23 cellular contexts compared by ENCODE assay signal in the genomic region with DNA sequence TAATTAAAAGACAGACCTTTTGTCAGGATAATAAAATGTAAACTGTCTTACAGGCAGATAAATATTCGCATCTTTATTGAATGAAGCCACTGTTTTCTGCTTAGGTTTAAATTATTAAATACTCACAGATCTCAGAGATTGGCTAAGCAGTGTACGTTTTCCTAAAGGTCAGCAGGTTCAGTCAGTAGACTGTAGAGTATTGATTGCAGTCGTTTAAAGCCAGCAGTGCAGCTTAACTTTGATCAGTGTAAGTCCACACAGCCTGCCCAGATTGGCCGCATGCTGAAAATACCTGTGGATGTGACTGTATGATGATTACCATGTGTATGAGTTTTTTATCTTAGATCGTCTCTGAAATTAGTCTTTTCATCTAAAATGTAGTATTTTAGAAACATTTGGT.
"Had no signal": no experiment of that assay in that cellular context is flagged by ENCODE, and none has a peak within 500 bp of the region (broad histone marks: within the 10 kb centered on the region; RNA-seq: fewer than 3 reads in every experiment).

No MANE protein-coding gene starts in this region.

- H3K27me3 ChIP-seq: MG63 had no signal

- H3K27ac Mint-ChIP-seq: T-cell had no signal

- H3K9me3 ChIP-seq: MG63, SK-N-SH had no signal

- H3K4me3 Mint-ChIP-seq: T-cell had no signal

- H3K27ac ChIP-seq: HL-60, RWPE1 had no signal

- FAIRE-seq: HTR-8/SVneo had no signal

- ATAC-seq: T-cell had no signal

- H3K4me3 ChIP-seq: MG63 had no signal

- H3K9me3 Mint-ChIP-seq: T-cell had no signal

- H3K27me3 Mint-ChIP-seq: T-cell had no signal

- DNase-seq: IMR-90, Karpas-422, KG1, MG63, NCI-H1092, NCI-H1105 treated with DMSO at 0.1 percent for 48 hours, NCI-H1417 treated with DMSO at 0.1 percent for 48 hours, NCI-H1694, NCI-H1930, NCI-H2081, NCI-H2107, NCI-H2227 treated with DMSO at 0.1 percent for 48 hours, NCI-H510A, NCI-H524 treated with DMSO at 0.1 percent for 48 hours, NCI-H69, NCI-H774, SHP77, SK-N-SH, SW 1271, T-cell had no signal
